1 cellular context compared by ENCODE assay signal in the genomic region with DNA sequence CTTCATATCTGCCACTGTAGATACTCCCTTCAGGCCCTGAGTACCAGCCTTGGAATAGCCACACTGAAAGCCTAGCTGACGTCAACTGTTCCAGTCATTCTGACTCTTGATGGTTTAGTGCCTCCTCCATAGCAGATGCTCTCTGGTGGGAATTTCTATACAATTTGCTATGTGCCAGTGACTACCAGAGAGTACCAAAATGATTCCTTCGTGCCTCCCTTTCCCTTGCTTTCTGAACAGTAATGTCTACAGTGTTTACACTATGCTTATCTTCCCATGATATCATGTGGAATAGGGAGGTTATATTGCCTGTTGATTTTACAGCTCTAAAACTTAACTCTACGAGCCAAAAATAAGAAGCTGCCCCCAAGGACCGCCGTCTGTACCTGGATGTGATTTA.
TF ChIP-seq lines count a peak whose summit lies in the region.

No MANE protein-coding gene starts in this region.

TF ChIP-seq in HEK293, 187 proteins besides CTCF, POLR2A, EP300 and RAD21 (continued from another document):
- TF ChIP-seq, protein P1, sequence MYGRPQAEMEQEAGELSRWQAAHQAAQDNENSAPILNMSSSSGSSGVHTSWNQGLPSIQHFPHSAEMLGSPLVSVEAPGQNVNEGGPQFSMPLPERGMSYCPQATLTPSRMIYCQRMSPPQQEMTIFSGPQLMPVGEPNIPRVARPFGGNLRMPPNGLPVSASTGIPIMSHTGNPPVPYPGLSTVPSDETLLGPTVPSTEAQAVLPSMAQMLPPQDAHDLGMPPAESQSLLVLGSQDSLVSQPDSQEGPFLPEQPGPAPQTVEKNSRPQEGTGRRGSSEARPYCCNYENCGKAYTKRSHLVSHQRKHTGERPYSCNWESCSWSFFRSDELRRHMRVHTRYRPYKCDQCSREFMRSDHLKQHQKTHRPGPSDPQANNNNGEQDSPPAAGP (tag by site-specific recombination; IDR thresholded peaks at IDR 0.05), result 0 out of 2 replicates have a peak, but pooled peaks have one; percentile 17
- TF ChIP-seq ZEB2 (tag by site-specific recombination; IDR thresholded peaks at IDR 0.05), result peak; percentile 51
- no peak for TF ChIP-seq ZNF366 (tag by site-specific recombination; conservative IDR thresholded peaks at IDR 0.05)
- 0 out of 2 replicates have a peak, but pooled peaks have one; percentile 39 for TF ChIP-seq ZFP37 (tag by site-specific recombination; IDR thresholded peaks at IDR 0.05)
- peak; percentile 66 for TF ChIP-seq ZNF600 (tag by site-specific recombination; IDR thresholded peaks at IDR 0.05)
- peak; percentile 95 for TF ChIP-seq WT1 (tag by site-specific recombination; IDR thresholded peaks at IDR 0.05)
- 0 out of 2 replicates have a peak, but pooled peaks have one; percentile 33 for TF ChIP-seq ZNF660 (tag by site-specific recombination; IDR thresholded peaks at IDR 0.05)
- peak; percentile 43; the same call in 1 of the 2 replicates for TF ChIP-seq OSR2 (tag by site-specific recombination; IDR thresholded peaks at IDR 0.05)
- 0 out of 2 replicates have a peak, but pooled peaks have one; percentile 20 for TF ChIP-seq ZNF843 (tag by site-specific recombination; IDR thresholded peaks at IDR 0.05)
- TF ChIP-seq ZFP69B (tag by site-specific recombination; IDR thresholded peaks at IDR 0.05), result 0 out of 2 replicates have a peak, but pooled peaks have one; percentile 17
- TF ChIP-seq ZNF629 (tag by site-specific recombination; IDR thresholded peaks at IDR 0.05), result peak; percentile 8; the same call in 1 of the 2 replicates
- TF ChIP-seq SETDB1 (IDR thresholded peaks at IDR 0.05; ENCODE audit: insufficient read length, low read length), result no peak
- TF ChIP-seq ZNF10 (tag by site-specific recombination; IDR thresholded peaks at IDR 0.05), result no peak
